Comparison of ENCODE assay signal across 17 cellular contexts in the genomic region with DNA sequence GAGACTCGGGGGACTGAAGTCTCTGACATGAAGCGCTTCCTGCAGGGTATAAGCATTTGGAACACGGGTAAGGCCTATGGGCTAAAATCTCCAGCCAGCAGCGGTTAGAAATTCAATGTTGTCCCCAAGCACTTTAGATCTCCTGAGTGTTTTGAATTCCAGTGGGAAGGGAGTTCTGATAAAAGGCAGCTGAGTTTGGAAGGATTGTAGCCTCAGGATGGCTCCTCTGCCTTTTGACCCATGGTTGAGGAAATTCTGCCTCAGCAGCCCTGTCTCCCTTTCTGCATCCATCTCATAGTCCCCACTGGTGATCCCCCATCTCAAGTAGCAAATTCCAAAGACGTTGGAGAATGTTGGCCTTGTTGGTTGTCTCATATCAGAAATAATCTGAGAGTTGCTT.
"Had no signal": no experiment of that assay in that cellular context is flagged by ENCODE, and none has a peak within 500 bp of the region (broad histone marks: within the 10 kb centered on the region; RNA-seq: fewer than 3 reads in every experiment).

No MANE protein-coding gene starts in this region.

- H3K4me1 ChIP-seq: adrenal gland had no signal

- H3K9me3 ChIP-seq: adrenal gland, left lung, mucosa of descending colon, ovary, thoracic aorta had no signal

- DNase-seq: activated B cell treated with CpG ODN at 0.5 μM for 24 hours; activated CD4-positive, alpha-beta memory T cell treated with anti-CD3 and anti-CD28 coated beads for 36 hours; activated CD4-positive, alpha-beta T cell treated with anti-CD3 and anti-CD28 coated beads for 4 hours; activated gamma-delta T cell treated with Interleukin-2 at 50 U/mL for 16 hours; activated T-cell treated with anti-CD3 and anti-CD28 coated beads for 4 hours; adrenal gland; dorsolateral prefrontal cortex; foreskin keratinocyte; left lung; mucosa of descending colon; natural killer cell; ovary; stimulated activated naive B cell treated with anti-CD40 and anti-IgM and Interleukin-4, amounts not matched to agents 10 μg/mL and 1 μg/mL and 100 μg/mL, for 72 hours; SW 1271 had no signal

- H3K36me3 ChIP-seq: ovary had no signal

- H3K27ac ChIP-seq: adrenal gland, dorsolateral prefrontal cortex, foreskin keratinocyte, left lung, thoracic aorta had no signal

- H3K27me3 ChIP-seq: adrenal gland, dorsolateral prefrontal cortex, foreskin keratinocyte, left lung, ovary had no signal

- ATAC-seq: activated naive CD4-positive, alpha-beta T cell treated with anti-CD3 and anti-CD28 coated beads, Interleukin-2, amount 50 U/mL, for 72 hours; foreskin keratinocyte; left lung; mucosa of descending colon; natural killer cell; sciatic nerve; stimulated activated naive B cell treated with anti-CD40 and anti-IgM and Interleukin-4, amounts not matched to agents 10 μg/mL and 1 μg/mL and 100 μg/mL, for 72 hours had no signal

- H3K4me3 ChIP-seq: adrenal gland, dorsolateral prefrontal cortex, left lung, mucosa of descending colon, ovary, thoracic aorta had no signal
